In the genomic region with DNA sequence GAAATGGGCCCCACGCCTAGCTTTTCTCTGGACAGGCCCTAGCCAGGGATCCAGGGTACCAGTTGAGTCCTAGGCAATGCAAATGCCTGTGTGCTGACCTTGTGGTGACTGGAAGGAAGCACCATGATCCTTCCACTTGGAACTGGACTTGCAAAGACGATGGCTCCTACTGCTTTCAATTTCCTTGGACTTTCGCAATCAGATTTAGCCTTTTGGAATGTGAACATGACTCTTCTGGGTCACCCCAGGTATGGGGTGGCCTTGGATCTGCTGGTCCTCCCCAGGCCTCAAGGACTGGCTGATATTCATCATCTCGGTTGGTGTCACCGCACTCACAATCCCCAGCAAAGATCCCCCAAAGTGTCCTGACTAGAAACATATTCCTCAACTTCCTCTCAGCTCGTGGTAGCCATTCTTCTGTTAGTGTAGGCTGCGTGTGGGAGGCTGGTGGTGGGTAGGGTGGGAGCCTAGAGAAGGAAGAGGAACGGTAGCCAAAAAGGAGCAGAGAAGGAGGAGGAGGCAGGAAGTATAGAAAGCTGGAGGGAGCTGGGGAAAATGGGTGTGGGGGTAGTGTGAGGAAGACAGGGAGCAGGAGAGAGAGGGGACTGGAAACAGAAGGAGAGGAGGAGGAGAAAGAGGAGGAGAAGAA, we compare ENCODE assay signal across 1 cellular context.
TF ChIP-seq lines count a peak whose summit lies in the region.

No MANE protein-coding gene starts in this region.

TF ChIP-seq in K562, 482 proteins besides CTCF, POLR2A, EP300 and RAD21 (continued from another document):
- 0 out of 2 replicates have a peak, but pooled peaks have one; percentile 9 for TF ChIP-seq OTX1 (CRISPR knock-in tag; IDR thresholded peaks at IDR 0.05)
- TF ChIP-seq LARP7 (IDR thresholded peaks at IDR 0.05), result no peak
- TF ChIP-seq CEBPG (CRISPR knock-in tag; IDR thresholded peaks at IDR 0.05), result no peak
- TF ChIP-seq CEBPG (tag; conservative IDR thresholded peaks at IDR 0.05 in 1 of 2, IDR thresholded peaks at IDR 0.05 in 1 of 2), result peak in 1 of 2 experiments; percentile 39; a peak in 1 of 4 replicates
